Comparison of ENCODE assay signal across 23 cellular contexts in the genomic region with DNA sequence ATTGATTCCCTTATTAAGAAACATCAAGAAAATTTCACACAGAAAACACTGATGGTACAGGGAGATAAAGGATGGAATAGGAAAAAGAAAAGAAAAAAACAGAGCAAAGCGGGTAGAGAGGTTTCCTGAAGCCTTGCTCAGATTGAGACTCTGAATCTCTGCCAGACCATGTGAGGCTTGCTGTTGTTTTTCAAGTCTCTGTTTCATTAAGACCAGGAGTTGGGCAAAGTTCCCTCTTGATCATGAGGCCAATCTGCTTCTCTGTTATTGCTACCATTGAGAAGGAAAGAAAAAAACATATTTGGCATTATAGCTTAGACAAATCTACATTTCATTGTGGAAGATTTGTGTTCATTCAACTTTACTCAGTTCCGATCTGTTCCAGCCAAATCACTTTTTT.
"Had no signal": no experiment of that assay in that cellular context is flagged by ENCODE, and none has a peak within 500 bp of the region (broad histone marks: within the 10 kb centered on the region; RNA-seq: fewer than 3 reads in every experiment).

No MANE protein-coding gene starts in this region.

- H3K27me3 Mint-ChIP-seq: activated CD4-positive, alpha-beta memory T cell treated with anti-CD3 and anti-CD28 coated beads, Interleukin-2, amount 10 ng/mL, durations not matched to agents 7 days and 5 days; activated CD4-positive, alpha-beta T cell treated with anti-CD3 and anti-CD28 coated beads for 36 hours; activated naive CD8-positive, alpha-beta T cell treated with anti-CD3 and anti-CD28 coated beads, Interleukin-2, amount 10 ng/mL, durations not matched to agents 7 days and 5 days had no signal

- H3K36me3 ChIP-seq: colonic mucosa, heart left ventricle, left ventricle myocardium inferior, right lobe of liver, stomach, thoracic aorta had no signal

- H3K4me1 Mint-ChIP-seq: activated CD4-positive, alpha-beta T cell treated with anti-CD3 and anti-CD28 coated beads for 36 hours; activated naive CD8-positive, alpha-beta T cell treated with anti-CD3 and anti-CD28 coated beads, Interleukin-2, amount 10 ng/mL, durations not matched to agents 7 days and 5 days; stimulated activated effector memory CD8-positive, alpha-beta T cell treated with anti-CD3 and anti-CD28 coated beads, Interleukin-12 subunit alpha, Interleukin-12 subunit beta, amount 100 ng/mL, for 72 hours had no signal

- H3K4me3 Mint-ChIP-seq: activated CD4-positive, alpha-beta memory T cell treated with anti-CD3 and anti-CD28 coated beads, Interleukin-2, amount 10 ng/mL, durations not matched to agents 7 days and 5 days; activated CD4-positive, alpha-beta T cell treated with anti-CD3 and anti-CD28 coated beads for 36 hours; activated naive CD8-positive, alpha-beta T cell treated with anti-CD3 and anti-CD28 coated beads, Interleukin-2, amount 10 ng/mL, durations not matched to agents 7 days and 5 days; naive thymus-derived CD8-positive, alpha-beta T cell; stimulated activated effector memory CD8-positive, alpha-beta T cell treated with anti-CD3 and anti-CD28 coated beads, Interleukin-12 subunit alpha, Interleukin-12 subunit beta, amount 100 ng/mL, for 72 hours; T-helper 2 cell treated with Interferon-gamma antibody and Interleukin-4, amounts not matched to agents 5 μg/mL and 100 μg/mL, for 36 hours had no signal

- H3K9me3 Mint-ChIP-seq: activated CD4-positive, alpha-beta memory T cell treated with anti-CD3 and anti-CD28 coated beads, Interleukin-2, amount 10 ng/mL, durations not matched to agents 7 days and 5 days had no signal

- H3K4me1 ChIP-seq: body of pancreas, colonic mucosa, heart left ventricle, left ventricle myocardium inferior, psoas muscle, right lobe of liver, stomach had no signal

- ATAC-seq: activated CD4-positive, alpha-beta T cell treated with anti-CD3 and anti-CD28 coated beads for 36 hours; body of pancreas; esophagus mucosa; heart left ventricle; naive thymus-derived CD8-positive, alpha-beta T cell; psoas muscle; right lobe of liver; stimulated activated effector memory CD8-positive, alpha-beta T cell treated with anti-CD3 and anti-CD28 coated beads, Interleukin-12 subunit alpha, Interleukin-12 subunit beta, amount 100 ng/mL, for 72 hours had no signal

- H3K36me3 Mint-ChIP-seq: activated naive CD8-positive, alpha-beta T cell treated with anti-CD3 and anti-CD28 coated beads, Interleukin-2, amount 10 ng/mL, durations not matched to agents 7 days and 5 days; naive thymus-derived CD8-positive, alpha-beta T cell; stimulated activated effector memory CD8-positive, alpha-beta T cell treated with anti-CD3 and anti-CD28 coated beads, Interleukin-12 subunit alpha, Interleukin-12 subunit beta, amount 100 ng/mL, for 72 hours had no signal

- H3K4me3 ChIP-seq: body of pancreas, colonic mucosa, heart left ventricle, left ventricle myocardium inferior, psoas muscle, right lobe of liver, SK-N-MC, stomach, thoracic aorta had no signal

- H3K27ac Mint-ChIP-seq: activated CD4-positive, alpha-beta memory T cell treated with anti-CD3 and anti-CD28 coated beads, Interleukin-2, amount 10 ng/mL, durations not matched to agents 7 days and 5 days; activated CD4-positive, alpha-beta T cell treated with anti-CD3 and anti-CD28 coated beads for 36 hours; activated naive CD8-positive, alpha-beta T cell treated with anti-CD3 and anti-CD28 coated beads, Interleukin-2, amount 10 ng/mL, durations not matched to agents 7 days and 5 days; activated T-helper 2 cell treated with anti-CD3 and anti-CD28 coated beads, Interferon-gamma antibody, Interleukin-2, Interleukin-4, amounts not matched to agents 10 μg/mL and 5 μg/mL and 100 μg/mL, durations not matched to agents 14 hours and 24 hours and 36 hours; naive thymus-derived CD8-positive, alpha-beta T cell; stimulated activated effector memory CD8-positive, alpha-beta T cell treated with anti-CD3 and anti-CD28 coated beads, Interleukin-12 subunit alpha, Interleukin-12 subunit beta, amount 100 ng/mL, for 72 hours; T-helper 2 cell treated with Interferon-gamma antibody and Interleukin-4, amounts not matched to agents 5 μg/mL and 100 μg/mL, for 36 hours had no signal

- DNase-seq: activated CD4-positive, alpha-beta memory T cell treated with anti-CD3 and anti-CD28 coated beads, Interleukin-2, amount 10 ng/mL, durations not matched to agents 7 days and 5 days; activated CD4-positive, alpha-beta T cell treated with anti-CD3 and anti-CD28 coated beads for 36 hours; activated naive CD4-positive, alpha-beta T cell treated with Interleukin-2 at 50 U/mL for 16 hours; activated naive CD8-positive, alpha-beta T cell treated with anti-CD3 and anti-CD28 coated beads, Interleukin-2, amount 10 ng/mL, durations not matched to agents 7 days and 5 days; activated T-cell treated with anti-CD3 and anti-CD28 coated beads, Interleukin-2, amount 50 U/mL, for 1 hour; central memory CD4-positive, alpha-beta T cell; colonic mucosa; heart left ventricle; kidney glomerular epithelial cell; left ventricle myocardium inferior; mammary epithelial cell; naive thymus-derived CD8-positive, alpha-beta T cell; psoas muscle; right lobe of liver; stimulated activated CD4-positive, alpha-beta T cell treated with anti-CD3 and anti-CD28 coated beads, Interleukin-4, amount 100 ng/mL, for 24 hours; stomach had no signal

- H3K9me3 ChIP-seq: body of pancreas, colonic mucosa, heart left ventricle, left ventricle myocardium inferior, psoas muscle, right lobe of liver, stomach, thoracic aorta had no signal
